Comparison of ENCODE assay signal across 2 cellular contexts in genomic region chr16:69327585-69328310, GRCh38.
TF ChIP-seq lines count a peak whose summit lies in the region.

No MANE protein-coding gene starts in this region.

TF ChIP-seq in SK-N-SH, 30 proteins besides CTCF, POLR2A, EP300 and RAD21 (continued from another document):
- TF ChIP-seq IRF3 (IDR thresholded peaks at IDR 0.05; ENCODE audit: low read depth, low read length) (no peak), EZH2phosphoT487 (IDR thresholded peaks at IDR 0.05; ENCODE audit: borderline replicate concordance, low read depth) (no peak), GABPA (IDR thresholded peaks at IDR 0.05; ENCODE audit: low read depth) (no peak), MEF2A (IDR thresholded peaks at IDR 0.05; ENCODE audit: borderline replicate concordance, low read depth) (no peak), NFIC (IDR thresholded peaks at IDR 0.05; ENCODE audit: borderline replicate concordance) (no peak), ZBTB33 (IDR thresholded peaks at IDR 0.05; ENCODE audit: borderline replicate concordance, low read depth) (no peak), POLR2AphosphoS5 (IDR thresholded peaks at IDR 0.05; ENCODE audit: low read depth, low read length) (no peak), SMC3 (IDR thresholded peaks at IDR 0.05; ENCODE audit: low read depth, low read length) (no peak)

TF ChIP-seq in SK-N-SH treated with all-trans-retinoic acid at 6 μM for 48 hours, 23 proteins besides CTCF, POLR2A, EP300 and RAD21 (continued from another document):
- no peak for TF ChIP-seq TSHZ2 (CRISPR knock-in tag; IDR thresholded peaks at IDR 0.05)
- no peak for TF ChIP-seq ESRRG (CRISPR knock-in tag; IDR thresholded peaks at IDR 0.05)
- no peak for TF ChIP-seq ZNF565 (CRISPR knock-in tag; conservative IDR thresholded peaks at IDR 0.05; ENCODE audit: low read depth)
- TF ChIP-seq ZNF70 (CRISPR knock-in tag; IDR thresholded peaks at IDR 0.05) = no peak
- TF ChIP-seq ISL1 (CRISPR knock-in tag; IDR thresholded peaks at IDR 0.05) = no peak
- TF ChIP-seq ZFP30 (CRISPR knock-in tag; IDR thresholded peaks at IDR 0.05) = no peak
- no peak for TF ChIP-seq PATZ1 (CRISPR knock-in tag; IDR thresholded peaks at IDR 0.05; ENCODE audit: borderline replicate concordance)
- no peak for TF ChIP-seq CSRNP3 (CRISPR knock-in tag; IDR thresholded peaks at IDR 0.05)
- TF ChIP-seq POU6F1 (CRISPR knock-in tag; IDR thresholded peaks at IDR 0.05; ENCODE audit: borderline replicate concordance, low read depth) = no peak
- no peak for TF ChIP-seq RARB (CRISPR knock-in tag; IDR thresholded peaks at IDR 0.05)
- TF ChIP-seq TCF4 (CRISPR knock-in tag; IDR thresholded peaks at IDR 0.05; ENCODE audit: borderline replicate concordance) = no peak
- no peak for TF ChIP-seq GLIS3 (CRISPR knock-in tag; IDR thresholded peaks at IDR 0.05)
- TF ChIP-seq BACH2 (CRISPR knock-in tag; IDR thresholded peaks at IDR 0.05; ENCODE audit: borderline replicate concordance) = no peak
TF ChIP-seq in SK-N-SH treated with all-trans-retinoic acid at 6 μM for 48 hours: peak in this region for 0.
